Comparison of ENCODE assay signal across 6 cellular contexts in genomic region chr15:91692596-91692995, GRCh38.
"Had no signal": no experiment of that assay in that cellular context is flagged by ENCODE, and none has a peak within 500 bp of the region (broad histone marks: within the 10 kb centered on the region; RNA-seq: fewer than 3 reads in every experiment).

No MANE protein-coding gene starts in this region.

- FAIRE-seq: HepG2, HTR-8/SVneo, K562 had no signal

- H3K4me3 ChIP-seq: K562 had no signal

- H3K27ac ChIP-seq: HL-60 had no signal

- ATAC-seq: HepG2, K562 had no signal

- DNase-seq: IMR-90, KBM-7 had no signal
